In genomic region chr19:40553885-40554857, GRCh38 we compare ENCODE assay signal across 20 cellular contexts. TPM values are rescaled to one million over a fixed set of nuclear protein-coding genes. Genes with fewer than 3 reads are reported as not detected.
DNase-seq lines count a peak whose midpoint lies in the region; ATAC-seq, FAIRE-seq and TF ChIP-seq lines count a peak whose summit lies in the region.
"Had no signal": no experiment of that assay in that cellular context is flagged by ENCODE, and none has a peak within 500 bp of the region (broad histone marks: within the 10 kb centered on the region; RNA-seq: fewer than 3 reads in every experiment).

No MANE protein-coding gene starts in this region.

- H3K4me3 ChIP-seq in SJCRH30, result no peak overlapping the region
- peak overlapping the region; percentile 31 for H3K4me3 ChIP-seq in iPS-18c (ENCODE audit: insufficient read depth, low read depth, low read length)
- H3K4me3 ChIP-seq in small intestine (ENCODE audit: low read depth in 1 of 2, low read length in 2 of 2), result no peak overlapping the region
- H3K4me3 ChIP-seq: body of pancreas, coronary artery, MG63 had no signal

- H3K4me1 ChIP-seq in SJCRH30 (peaks cover 11% of the 10 kb centered on the region; the same call in 1 of the 2 replicates), small intestine (ENCODE audit: control insufficient read depth in 2 of 2, insufficient read depth in 1 of 2, low read depth in 1 of 2, low read length in 1 of 2) (no peaks in the 10 kb centered on the region)
- H3K4me1 ChIP-seq: parathyroid adenoma had no signal

- H3K27me3 ChIP-seq in SJCRH30 (peaks cover 2% of the 10 kb centered on the region; the same call in 1 of the 2 replicates), small intestine (ENCODE audit: control insufficient read depth in 2 of 2, insufficient read depth in 2 of 2, low read length in 2 of 2) (peaks cover 7 to 16% of the 10 kb centered on the region in 2 donors)

- DNase-seq in NCI-H1417 (lab: John Stamatoyannopoulos, UW), result peak in 2 of 3 experiments; percentile 56 to 57
- DNase-seq in NCI-H1417 treated with DMSO at 0.1 percent for 48 hours (lab: John Stamatoyannopoulos, UW), result no peak
- DNase-seq in SJCRH30, result peak; percentile 78 to 86
- DNase-seq in small intestine, result peak; percentile 30
- DNase-seq in dedifferentiated amniotic fluid mesenchymal stem cell (ENCODE audit: extremely low spot score), result no peak
- no peak for DNase-seq in left lobe of liver (ENCODE audit: low spot score)
- no peak for DNase-seq in GM20000 (ENCODE audit: low spot score)
- DNase-seq: activated CD4-positive, alpha-beta T cell treated with anti-CD3 and anti-CD28 coated beads for 1 hour; body of pancreas; COR-L47; MG63; NCI-H1930; NCI-H446 treated with DMSO at 0.1 percent for 48 hours; stimulated activated naive CD8-positive, alpha-beta T cell treated with anti-CD3 and anti-CD28 coated beads, Interleukin-15, amount 100 ng/mL, for 72 hours; T1000 had no signal

- TF ChIP-seq CTCF in GM20000 (IDR thresholded peaks at IDR 0.05; ENCODE audit: extremely low read depth, missing control alignments), result no peak

- no peak for ATAC-seq in left lobe of liver
- ATAC-seq: body of pancreas; SK-N-SH treated with all-trans-retinoic acid at 6 μM for 48 hours; stimulated activated naive CD8-positive, alpha-beta T cell treated with anti-CD3 and anti-CD28 coated beads, Interleukin-15, amount 100 ng/mL, for 72 hours had no signal

- no peak for FAIRE-seq in small intestine (lab: Jason Lieb, UNC)

- H3K36me3 ChIP-seq in SJCRH30, result no peaks in the 10 kb centered on the region
- H3K36me3 ChIP-seq in small intestine (ENCODE audit: control insufficient read depth in 2 of 2, insufficient read depth in 2 of 2, low read length in 2 of 2), result no peaks in the 10 kb centered on the region
- H3K36me3 ChIP-seq: MG63 had no signal

- H3K27ac ChIP-seq in SJCRH30, result no peak overlapping the region
- no peak overlapping the region for H3K27ac ChIP-seq in small intestine (ENCODE audit: low read depth in 1 of 2, low read length in 1 of 2)
- H3K27ac ChIP-seq: 22Rv1, body of pancreas, coronary artery, parathyroid adenoma had no signal

- 8 to 15% (median 12%) methylated on average over 63 to 69 of the region's 69 CpGs for WGBS in small intestine, 3 donors

- no peaks in the 10 kb centered on the region for H3K9me3 ChIP-seq in SJCRH30 (replicated peaks)
- H3K9me3 ChIP-seq in iPS-18c (ENCODE audit: control insufficient read depth, insufficient read depth, low read length), result peaks cover 2% of the 10 kb centered on the region
- no peaks in the 10 kb centered on the region for H3K9me3 ChIP-seq in small intestine (ENCODE audit: control insufficient read depth, low read depth)
- H3K9me3 ChIP-seq: body of pancreas, MG63 had no signal

RNA-seq across cellular contexts. Expression of gene SHKBP1, which starts 22.5 kb away (rescaled TPM):
- 44.1 and 46.6 TPM in 2 replicates for total RNA-seq in SJCRH30 (2014; rRNA removed; shearing (Covaris generic))
- 10 to 100 TPM; 56.6 to 70.3 (median 64.2) TPM for polyA plus RNA-seq in small intestine
- total RNA-seq in left lobe of liver, result 15.2 TPM

RNA-seq across cellular contexts. Expression of gene LTBP4, which starts 47.0 kb away (rescaled TPM):
- 4.0 and 5.6 TPM in 2 replicates for total RNA-seq in SJCRH30 (2014; rRNA removed; shearing (Covaris generic))
- polyA plus RNA-seq in small intestine, result 100 to 1,000 TPM in 1 of 3 donors, 10 to 100 TPM in 2; 63.3 to 162 (median 69.2) TPM
- total RNA-seq in left lobe of liver, result 41.6 TPM

Comparison
In these comparisons a context has a peak if more than half of its experiments do, and no peak if none do; other contexts are left out.
1. DNase-seq: peak in NCI-H1417 (2 of 3), SJCRH30 (2 of 2) and small intestine (single experiment); none in NCI-H1417 treated with DMSO at 0.1 percent for 48 hours (single experiment), dedifferentiated amniotic fluid mesenchymal stem cell (single experiment), left lobe of liver (single experiment) and GM20000 (single experiment).